Comparison of ENCODE assay signal across 1 cellular context in genomic region chr6:64949257-64949656, GRCh38.
TF ChIP-seq lines count a peak whose summit lies in the region.

No MANE protein-coding gene starts in this region.

TF ChIP-seq in WTC11, 78 proteins besides CTCF, POLR2A, EP300 and RAD21 (continued from another document):
- no peak for TF ChIP-seq PREB (CRISPR knock-in tag; IDR thresholded peaks at IDR 0.05; ENCODE audit: borderline replicate concordance)
- no peak for TF ChIP-seq ZSCAN18 (CRISPR knock-in tag; IDR thresholded peaks at IDR 0.05)
- TF ChIP-seq PRRX2 (CRISPR knock-in tag; IDR thresholded peaks at IDR 0.05): no peak
